ENCODE assay signal across 11 cellular contexts in genomic region chr1:159779403-159779851, GRCh38. TPM values are rescaled to one million over a fixed set of nuclear protein-coding genes. Genes with fewer than 3 reads are reported as not detected.
DNase-seq lines count a peak whose midpoint lies in the region; ATAC-seq and TF ChIP-seq lines count a peak whose summit lies in the region.
"Had no signal": no experiment of that assay in that cellular context is flagged by ENCODE, and none has a peak within 500 bp of the region (broad histone marks: within the 10 kb centered on the region; RNA-seq: fewer than 3 reads in every experiment).

No MANE protein-coding gene starts in this region.

- in situ Hi-C loops in ACHN (cut with HindIII; ENCODE audit: low pct_ligation_motif_present, low pct_unique_long_range_greater_than_20kb, low sequenced_read_pairs), result loop anchor here (25.0 kb wide), 1 partner anchor 108 kb away; no protein-coding TSS in a partner anchor

- H3K27me3 ChIP-seq in left ventricle myocardium inferior (ENCODE audit: low read depth) (no peaks in the 10 kb centered on the region), heart right ventricle (no peaks in the 10 kb centered on the region), body of pancreas (no peaks in the 10 kb centered on the region), vagina (no peaks in the 10 kb centered on the region)

- no peak for TF ChIP-seq CTCF in left ventricle myocardium inferior (IDR thresholded peaks at IDR 0.05; ENCODE audit: borderline replicate concordance)
- no peak for TF ChIP-seq CTCF in heart right ventricle (IDR thresholded peaks at IDR 0.05)
- no peak for TF ChIP-seq CTCF in body of pancreas (IDR thresholded peaks at IDR 0.05)
- no peak for TF ChIP-seq CTCF in vagina (IDR thresholded peaks at IDR 0.05)

- peaks cover 33% of the 10 kb centered on the region for H3K4me1 ChIP-seq in left ventricle myocardium inferior
- H3K4me1 ChIP-seq in heart right ventricle, result peaks cover 0 to 38% (median 16%) of the 10 kb centered on the region in 9 donors
- H3K4me1 ChIP-seq in body of pancreas, result peaks cover 32% of the 10 kb centered on the region
- peaks cover 9% of the 10 kb centered on the region for H3K4me1 ChIP-seq in vagina

- no peaks in the 10 kb centered on the region for H3K9me3 Mint-ChIP-seq in memory B cell

- H3K36me3 ChIP-seq in left ventricle myocardium inferior (no peaks in the 10 kb centered on the region), heart right ventricle (no peaks in the 10 kb centered on the region), body of pancreas (replicated peaks in 1 of 2; ENCODE audit: insufficient read depth in 1 of 2, low read depth in 2 of 2) (no peaks in the 10 kb centered on the region), vagina (no peaks in the 10 kb centered on the region)

- no peaks in the 10 kb centered on the region for H3K36me3 Mint-ChIP-seq in memory B cell

- TF ChIP-seq POLR2A in body of pancreas (IDR thresholded peaks at IDR 0.05) (no peak), vagina (IDR thresholded peaks at IDR 0.05) (no peak)

- H3K4me3 Mint-ChIP-seq in memory B cell, result peak overlapping the region; percentile 70

- H3K4me3 ChIP-seq in left ventricle myocardium inferior, result no peak overlapping the region
- no peak overlapping the region for H3K4me3 ChIP-seq in heart right ventricle
- H3K4me3 ChIP-seq in body of pancreas, result no peak overlapping the region
- H3K4me3 ChIP-seq in vagina, result no peak overlapping the region

- ATAC-seq in heart right ventricle, result no peak
- ATAC-seq in body of pancreas, result no peak
- no peak for ATAC-seq in memory B cell (ENCODE audit: low read depth)
- no peak for ATAC-seq in HG03565 (IDR thresholded peaks at IDR 0.05; ENCODE audit: unreplicated experiment)
- ATAC-seq: stimulated activated naive B cell treated with anti-CD40 and anti-IgM and Interleukin-4, amounts not matched to agents 10 μg/mL and 1 μg/mL and 100 μg/mL, for 72 hours had no signal

- H3K9me3 ChIP-seq in left ventricle myocardium inferior (replicated peaks), result no peaks in the 10 kb centered on the region
- no peaks in the 10 kb centered on the region for H3K9me3 ChIP-seq in heart right ventricle
- no peaks in the 10 kb centered on the region for H3K9me3 ChIP-seq in body of pancreas
- H3K9me3 ChIP-seq in vagina, result no peaks in the 10 kb centered on the region

- no peaks in the 10 kb centered on the region for H3K27me3 Mint-ChIP-seq in memory B cell

- WGBS in heart right ventricle, 2 donors, result 70 to 73% methylated on average over 2 of the region's 2 CpGs
- 60 to 73% methylated on average over 2 of the region's 2 CpGs for WGBS in body of pancreas, 2 donors

- peaks cover 16% of the 10 kb centered on the region for H3K4me1 Mint-ChIP-seq in memory B cell

- H3K27ac ChIP-seq in left ventricle myocardium inferior (replicated peaks), result peak overlapping the region; percentile 88
- H3K27ac ChIP-seq in heart right ventricle, result peak overlapping the region in 4 of 10 donors; percentile 35 to 90 (median 36)
- peak overlapping the region in 1 of 4 donors; percentile 71 for H3K27ac ChIP-seq in body of pancreas
- H3K27ac ChIP-seq in vagina, result peak overlapping the region; percentile 66

- intact Hi-C loops in left ventricle myocardium inferior (cut with micrococcal nuclease), result no loop called here
- intact Hi-C loops in heart right ventricle (cut with DNase I), result loop anchor here in 1 of 10 donors (10.0 kb wide), 1 partner anchor 115 kb away; no protein-coding TSS in a partner anchor
- intact Hi-C loops in body of pancreas (cut with DNase I), result no loop called here
- intact Hi-C loops in vagina (cut with DNase I), result no loop called here

- H3K27ac Mint-ChIP-seq in memory B cell, result no peak overlapping the region
- H3K27ac Mint-ChIP-seq: stimulated activated naive B cell treated with anti-CD40 and anti-IgM and Interleukin-4, amounts not matched to agents 10 μg/mL and 1 μg/mL and 100 μg/mL, for 72 hours had no signal

- DNase-seq in left ventricle myocardium inferior, result no peak
- no peak for DNase-seq in heart right ventricle
- peak; percentile 18 to 49 (median 32) for DNase-seq in body of pancreas
- no peak for DNase-seq in memory B cell (ENCODE audit: low spot score in 2 of 2)
- no peak for DNase-seq in vagina (ENCODE audit: extremely low spot score in 2 of 2)
- DNase-seq in ACHN, result no peak
- no peak for DNase-seq in effector CD8-positive, alpha-beta T cell (lab: John Stamatoyannopoulos, UW)
- DNase-seq: cerebellar nuclear complex; NCI-H187; stimulated activated naive B cell treated with anti-CD40 and anti-IgM and Interleukin-4, amounts not matched to agents 10 μg/mL and 1 μg/mL and 100 μg/mL, for 72 hours had no signal

RNA-seq across cellular contexts. Expression of gene DUSP23, which starts 1.3 kb away (rescaled TPM):
- 15.0 TPM for total RNA-seq in left ventricle myocardium inferior
- 10 to 100 TPM in 5 of 10 donors, 1 to 10 TPM in 5; 7.0 to 22.8 (median 10.2) TPM for total RNA-seq in heart right ventricle
- 10 to 100 TPM; 43.5 to 80.8 TPM for polyA plus RNA-seq in heart right ventricle
- 10 to 100 TPM; 60.6 to 91.1 TPM for total RNA-seq in body of pancreas
- 106 TPM for total RNA-seq in vagina

RNA-seq across cellular contexts. Expression of gene FCRL6, which starts 22.7 kb away (rescaled TPM):
- total RNA-seq in left ventricle myocardium inferior (0.33 TPM), heart right ventricle (1 to 10 TPM in 1 of 10 donors, under 1 TPM in 1, not detected in 8; 0.87 to 3.0 TPM), body of pancreas (1 to 10 TPM in 1 of 2 donors, not detected in 1; 6.3 TPM), vagina (not detected)
- under 1 TPM in 1 of 2 donors, not detected in 1; 0.12 TPM for polyA plus RNA-seq in heart right ventricle

RNA-seq across cellular contexts. Expression of gene SLAMF8, which starts 47.2 kb away (rescaled TPM):
- total RNA-seq in left ventricle myocardium inferior (1.7 TPM), heart right ventricle (10 to 100 TPM in 1 of 10 donors, 1 to 10 TPM in 4, under 1 TPM in 5; 0.30 to 24.4 (median 0.97) TPM), body of pancreas (1 to 10 TPM in 1 of 2 donors, not detected in 1; 3.6 TPM), vagina (1.5 TPM)
- polyA plus RNA-seq in heart right ventricle, result 1 to 10 TPM in 1 of 2 donors, under 1 TPM in 1; 0.95 to 1.4 TPM

Comparison
In these comparisons a context has a peak if more than half of its experiments do, and no peak if none do; other contexts are left out.
1. DNase-seq: peak in body of pancreas (4 of 4); none in left ventricle myocardium inferior (single experiment), heart right ventricle (0 of 2), memory B cell (0 of 2), vagina (0 of 2), ACHN (single experiment) and effector CD8-positive, alpha-beta T cell (single experiment).